In genomic region chr9:89811356-89811755, GRCh38 we compare ENCODE assay signal across 17 cellular contexts.
DNase-seq lines count a peak whose midpoint lies in the region; ATAC-seq, FAIRE-seq and TF ChIP-seq lines count a peak whose summit lies in the region.
"Had no signal": no experiment of that assay in that cellular context is flagged by ENCODE, and none has a peak within 500 bp of the region (broad histone marks: within the 10 kb centered on the region; RNA-seq: fewer than 3 reads in every experiment).

No MANE protein-coding gene starts in this region.

- no peaks in the 10 kb centered on the region for H3K36me3 Mint-ChIP-seq in memory B cell
- no peaks in the 10 kb centered on the region for H3K36me3 Mint-ChIP-seq in stimulated activated memory B cell treated with anti-CD40 and anti-IgM and Interleukin-4, amounts not matched to agents 10 μg/mL and 1 μg/mL and 100 μg/mL, for 72 hours
- no peaks in the 10 kb centered on the region for H3K36me3 Mint-ChIP-seq in T-helper 2 cell treated with Interferon-gamma antibody and Interleukin-4, amounts not matched to agents 5 μg/mL and 100 μg/mL, for 36 hours (ENCODE audit: low read depth)

- no peak overlapping the region for H3K4me3 Mint-ChIP-seq in stimulated activated naive CD8-positive, alpha-beta T cell treated with anti-CD3 and anti-CD28 coated beads, Interleukin-15, amount 100 ng/mL, for 72 hours
- no peak overlapping the region for H3K4me3 Mint-ChIP-seq in memory B cell
- no peak overlapping the region for H3K4me3 Mint-ChIP-seq in stimulated activated memory B cell treated with anti-CD40 and anti-IgM and Interleukin-4, amounts not matched to agents 10 μg/mL and 1 μg/mL and 100 μg/mL, for 72 hours
- H3K4me3 Mint-ChIP-seq in T-helper 2 cell treated with Interferon-gamma antibody and Interleukin-4, amounts not matched to agents 5 μg/mL and 100 μg/mL, for 36 hours: no peak overlapping the region

- no peaks in the 10 kb centered on the region for H3K9me3 ChIP-seq in kidney (ENCODE audit: control insufficient read depth in 1 of 2, low read length in 2 of 2)
- H3K9me3 ChIP-seq: BLaER1 had no signal

- no peak overlapping the region for H3K4me3 ChIP-seq in kidney (ENCODE audit: low read length in 2 of 2)
- H3K4me3 ChIP-seq: BLaER1, GM23248 had no signal

- H3K4me1 ChIP-seq in kidney (ENCODE audit: control insufficient read depth in 1 of 2, insufficient read depth in 1 of 2, low read depth in 1 of 2, low read length in 2 of 2): peaks cover 0 to 3% of the 10 kb centered on the region in 2 donors

- H3K4me1 Mint-ChIP-seq in stimulated activated naive CD8-positive, alpha-beta T cell treated with anti-CD3 and anti-CD28 coated beads, Interleukin-15, amount 100 ng/mL, for 72 hours: peaks cover 42% of the 10 kb centered on the region
- peaks cover 24% of the 10 kb centered on the region for H3K4me1 Mint-ChIP-seq in memory B cell
- H3K4me1 Mint-ChIP-seq in stimulated activated memory B cell treated with anti-CD40 and anti-IgM and Interleukin-4, amounts not matched to agents 10 μg/mL and 1 μg/mL and 100 μg/mL, for 72 hours: peaks cover 42% of the 10 kb centered on the region
- H3K4me1 Mint-ChIP-seq in T-helper 2 cell treated with Interferon-gamma antibody and Interleukin-4, amounts not matched to agents 5 μg/mL and 100 μg/mL, for 36 hours (ENCODE audit: low read depth): peaks cover 18% of the 10 kb centered on the region

- no peak overlapping the region for H3K27ac ChIP-seq in kidney (ENCODE audit: low read depth in 2 of 2, low read length in 2 of 2)
- H3K27ac ChIP-seq: BLaER1, GM23248, HL-60 had no signal

- DNase-seq in stimulated activated naive CD8-positive, alpha-beta T cell treated with anti-CD3 and anti-CD28 coated beads, Interleukin-15, amount 100 ng/mL, for 72 hours: no peak
- no peak for DNase-seq in stimulated activated naive CD8-positive, alpha-beta T cell treated with anti-CD3 and anti-CD28 coated beads, Interleukin-15, Interleukin-2, amounts not matched to agents 100 U/mL and 50 U/mL, for 24 hours
- DNase-seq in memory B cell (ENCODE audit: low spot score in 2 of 2): no peak
- no peak for DNase-seq in COLO668 (lab: John Stamatoyannopoulos, UW; ENCODE audit: unreplicated experiment)
- DNase-seq in T-helper 2 cell treated with Interferon-gamma antibody and Interleukin-4, amounts not matched to agents 5 μg/mL and 100 μg/mL, for 36 hours (ENCODE audit: low spot score): no peak
- no peak for DNase-seq in activated gamma-delta T cell (lab: John Stamatoyannopoulos, UW)
- no peak for DNase-seq in kidney
- DNase-seq: 8988T, AML-193, Calu3, DMS 273 treated with DMSO at 0.1 percent for 48 hours, GM23248 had no signal

- H3K27ac Mint-ChIP-seq in stimulated activated naive CD8-positive, alpha-beta T cell treated with anti-CD3 and anti-CD28 coated beads, Interleukin-15, amount 100 ng/mL, for 72 hours: peak overlapping the region in 1 of 2 donors; percentile 42
- H3K27ac Mint-ChIP-seq in memory B cell: peak overlapping the region; percentile 53
- peak overlapping the region; percentile 58 for H3K27ac Mint-ChIP-seq in stimulated activated memory B cell treated with anti-CD40 and anti-IgM and Interleukin-4, amounts not matched to agents 10 μg/mL and 1 μg/mL and 100 μg/mL, for 72 hours
- H3K27ac Mint-ChIP-seq in T-helper 2 cell treated with Interferon-gamma antibody and Interleukin-4, amounts not matched to agents 5 μg/mL and 100 μg/mL, for 36 hours: no peak overlapping the region

- no peaks in the 10 kb centered on the region for H3K36me3 ChIP-seq in kidney (ENCODE audit: control insufficient read depth in 1 of 2, insufficient read depth in 2 of 2, low read length in 2 of 2)
- H3K36me3 ChIP-seq: BLaER1 had no signal

- intact Hi-C loops in kidney (cut with DNase I): no loop called here

- H3K9me3 Mint-ChIP-seq in stimulated activated naive CD8-positive, alpha-beta T cell treated with anti-CD3 and anti-CD28 coated beads, Interleukin-15, amount 100 ng/mL, for 72 hours: no peaks in the 10 kb centered on the region
- no peaks in the 10 kb centered on the region for H3K9me3 Mint-ChIP-seq in memory B cell
- H3K9me3 Mint-ChIP-seq in stimulated activated memory B cell treated with anti-CD40 and anti-IgM and Interleukin-4, amounts not matched to agents 10 μg/mL and 1 μg/mL and 100 μg/mL, for 72 hours: no peaks in the 10 kb centered on the region
- H3K9me3 Mint-ChIP-seq in T-helper 2 cell treated with Interferon-gamma antibody and Interleukin-4, amounts not matched to agents 5 μg/mL and 100 μg/mL, for 36 hours: no peaks in the 10 kb centered on the region

- no peak for FAIRE-seq in kidney (lab: Jason Lieb, UNC)
- FAIRE-seq: H54 had no signal

- ATAC-seq in stimulated activated naive CD8-positive, alpha-beta T cell treated with anti-CD3 and anti-CD28 coated beads, Interleukin-15, amount 100 ng/mL, for 72 hours: peak; percentile 16
- no peak for ATAC-seq in stimulated activated naive CD8-positive, alpha-beta T cell treated with anti-CD3 and anti-CD28 coated beads, Interleukin-15, Interleukin-2, amounts not matched to agents 100 U/mL and 50 U/mL, for 24 hours
- no peak for ATAC-seq in memory B cell (ENCODE audit: low read depth)
- no peak for ATAC-seq in stimulated activated memory B cell treated with anti-CD40 and anti-IgM and Interleukin-4, amounts not matched to agents 10 μg/mL and 1 μg/mL and 100 μg/mL, for 72 hours
- ATAC-seq: HCT116 had no signal

- no peak for TF ChIP-seq CTCF in kidney (IDR thresholded peaks at IDR 0.05; ENCODE audit: borderline replicate concordance, extremely low read depth, insufficient read depth)

- peaks cover 33% of the 10 kb centered on the region for H3K27me3 Mint-ChIP-seq in stimulated activated naive CD8-positive, alpha-beta T cell treated with anti-CD3 and anti-CD28 coated beads, Interleukin-15, amount 100 ng/mL, for 72 hours
- H3K27me3 Mint-ChIP-seq in memory B cell: peaks cover 5% of the 10 kb centered on the region
- H3K27me3 Mint-ChIP-seq in stimulated activated memory B cell treated with anti-CD40 and anti-IgM and Interleukin-4, amounts not matched to agents 10 μg/mL and 1 μg/mL and 100 μg/mL, for 72 hours: peaks cover 9% of the 10 kb centered on the region
- peaks cover 14% of the 10 kb centered on the region for H3K27me3 Mint-ChIP-seq in T-helper 2 cell treated with Interferon-gamma antibody and Interleukin-4, amounts not matched to agents 5 μg/mL and 100 μg/mL, for 36 hours (ENCODE audit: low read depth)

- H3K9ac ChIP-seq in kidney (ENCODE audit: low read length in 2 of 2): no peak overlapping the region
- H3K9ac ChIP-seq: BLaER1, GM23248 had no signal
